ENCODE assay signal across 10 cellular contexts in the genomic region with DNA sequence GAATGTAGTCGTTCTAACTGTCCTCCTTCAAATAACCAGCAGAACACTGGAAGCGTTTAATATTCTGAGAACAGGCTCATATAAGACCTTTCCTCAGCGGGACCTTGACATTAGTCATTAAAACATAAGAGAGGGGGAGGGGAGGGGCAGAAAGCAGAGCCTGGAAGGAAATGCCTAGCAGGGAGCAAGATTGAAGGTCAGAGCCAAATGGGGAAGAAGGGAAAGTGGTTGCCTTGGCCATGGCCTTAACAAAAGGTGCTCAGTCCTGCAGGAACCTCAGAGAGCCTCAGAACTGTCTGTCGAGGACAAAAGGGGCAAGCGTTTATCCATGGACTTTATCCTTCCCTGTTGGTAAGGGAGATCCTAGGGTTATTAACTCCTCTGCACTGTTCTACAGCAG. TPM values are rescaled to one million over a fixed set of nuclear protein-coding genes. Genes with fewer than 3 reads are reported as not detected.
DNase-seq lines count a peak whose midpoint lies in the region; TF ChIP-seq lines count a peak whose summit lies in the region.
"Had no signal": no experiment of that assay in that cellular context is flagged by ENCODE, and none has a peak within 500 bp of the region (broad histone marks: within the 10 kb centered on the region; RNA-seq: fewer than 3 reads in every experiment).

No MANE protein-coding gene starts in this region.

- TF ChIP-seq CTCF in choroid plexus epithelial cell (conservative IDR thresholded peaks at IDR 0.05; ENCODE audit: low read depth, low read length) (no peak), tibial nerve (IDR thresholded peaks at IDR 0.05) (no peak)

- H3K4me3 ChIP-seq in choroid plexus epithelial cell (ENCODE audit: low read depth, low read length) = peak overlapping the region; percentile 80
- H3K4me3 ChIP-seq in muscle layer of colon (ENCODE audit: low read depth in 1 of 2, low read length in 2 of 2) = peak overlapping the region; percentile 66 to 82
- H3K4me3 ChIP-seq in tibial nerve = peak overlapping the region in 3 of 4 donors; percentile 64 to 87 (median 76)

- POLR2A ChIA-PET in activated CD4-positive, alpha-beta T cell treated with anti-CD3 and anti-CD28 coated beads, Interleukin-2, amount 10 ng/mL, durations not matched to agents 7 days and 5 days (lab: Charles Lee) = no interaction called here

- 35 to 42% methylated on average over 5 of the region's 5 CpGs for WGBS in tibial nerve, 2 donors

- DNase-seq in activated CD4-positive, alpha-beta T cell treated with anti-CD3 and anti-CD28 coated beads, Interleukin-2, amount 10 ng/mL, durations not matched to agents 7 days and 5 days = no peak
- no peak for DNase-seq in activated CD4-positive, alpha-beta T cell treated with anti-CD3 and anti-CD28 coated beads, Interleukin-2, amount 50 U/mL, for 48 hours
- DNase-seq in choroid plexus epithelial cell (ENCODE audit: low read depth) = no peak
- no peak for DNase-seq in tibial nerve (ENCODE audit: low spot score in 2 of 2)
- DNase-seq in NCI-H748 (lab: John Stamatoyannopoulos, UW; ENCODE audit: unreplicated experiment) = no peak
- DNase-seq in NCI-H1436 treated with DMSO at 0.1 percent for 48 hours (lab: John Stamatoyannopoulos, UW) = no peak
- DNase-seq in RKO (ENCODE audit: low spot score) = no peak
- DNase-seq: activated B cell treated with CpG ODN at 0.5 μM for 24 hours, NCI-H226 had no signal

- peak overlapping the region; percentile 51 for H3K4me3 Mint-ChIP-seq in activated CD4-positive, alpha-beta T cell treated with anti-CD3 and anti-CD28 coated beads, Interleukin-2, amount 10 ng/mL, durations not matched to agents 7 days and 5 days

- H3K27ac ChIP-seq in muscle layer of colon (ENCODE audit: low read depth, low read length) (no peak overlapping the region), tibial nerve (peak overlapping the region in 3 of 4 donors; percentile 63 to 81 (median 69))

- H3K9me3 ChIP-seq in muscle layer of colon (ENCODE audit: low read length) (no peaks in the 10 kb centered on the region), tibial nerve (no peaks in the 10 kb centered on the region)

- CTCF ChIA-PET in activated CD4-positive, alpha-beta T cell treated with anti-CD3 and anti-CD28 coated beads, Interleukin-2, amount 10 ng/mL, durations not matched to agents 7 days and 5 days (lab: Charles Lee) = no interaction called here

- TF ChIP-seq POLR2A in tibial nerve (IDR thresholded peaks at IDR 0.05) = no peak

- H3K4me1 Mint-ChIP-seq in activated CD4-positive, alpha-beta T cell treated with anti-CD3 and anti-CD28 coated beads, Interleukin-2, amount 10 ng/mL, durations not matched to agents 7 days and 5 days = peaks cover 7% of the 10 kb centered on the region

- no peak for TF ChIP-seq EP300 in tibial nerve (IDR thresholded peaks at IDR 0.05)

- H3K27ac Mint-ChIP-seq in activated CD4-positive, alpha-beta T cell treated with anti-CD3 and anti-CD28 coated beads, Interleukin-2, amount 10 ng/mL, durations not matched to agents 7 days and 5 days = no peak overlapping the region
- H3K27ac Mint-ChIP-seq: activated B cell treated with CpG ODN at 0.5 μM for 24 hours had no signal

- H3K4me1 ChIP-seq in muscle layer of colon (ENCODE audit: insufficient read depth, low read length) (peaks cover 17% of the 10 kb centered on the region), tibial nerve (peaks cover 0 to 23% (median 6%) of the 10 kb centered on the region in 4 donors)

- no peaks in the 10 kb centered on the region for H3K9me3 Mint-ChIP-seq in activated CD4-positive, alpha-beta T cell treated with anti-CD3 and anti-CD28 coated beads, Interleukin-2, amount 10 ng/mL, durations not matched to agents 7 days and 5 days

- peaks cover 40% of the 10 kb centered on the region for H3K27me3 Mint-ChIP-seq in activated CD4-positive, alpha-beta T cell treated with anti-CD3 and anti-CD28 coated beads, Interleukin-2, amount 10 ng/mL, durations not matched to agents 7 days and 5 days

- no peaks in the 10 kb centered on the region for H3K27me3 ChIP-seq in muscle layer of colon (ENCODE audit: control insufficient read depth in 1 of 2, insufficient read depth in 2 of 2, low read length in 2 of 2)
- peaks cover 0 to 6% of the 10 kb centered on the region in 2 donors for H3K27me3 ChIP-seq in tibial nerve

- peak overlapping the region; percentile 47 for H3K9ac ChIP-seq in muscle layer of colon (ENCODE audit: low read length)

- H3K36me3 ChIP-seq in muscle layer of colon (ENCODE audit: insufficient read depth, low read length) = no peaks in the 10 kb centered on the region
- H3K36me3 ChIP-seq in tibial nerve = no peaks in the 10 kb centered on the region

- no peaks in the 10 kb centered on the region for H3K36me3 Mint-ChIP-seq in activated CD4-positive, alpha-beta T cell treated with anti-CD3 and anti-CD28 coated beads, Interleukin-2, amount 10 ng/mL, durations not matched to agents 7 days and 5 days (ENCODE audit: low read depth)

RNA-seq across cellular contexts. Expression of gene PLA2R1, which starts 0.9 kb away (rescaled TPM):
- not detected for total RNA-seq in activated CD4-positive, alpha-beta T cell treated with anti-CD3 and anti-CD28 coated beads, Interleukin-2, amount 10 ng/mL, durations not matched to agents 7 days and 5 days
- 10 to 100 TPM; 11.1 to 22.7 (median 18.6) TPM for total RNA-seq in tibial nerve
- total RNA-seq: activated B cell treated with CpG ODN at 0.5 μM for 24 hours had no signal

Comparison
In these comparisons a context has a peak if more than half of its experiments do, and no peak if none do; other contexts are left out.
1. RNA of gene PLA2R1, which starts 0.9 kb away (total RNA-seq): 11.1 to 22.7 TPM in tibial nerve; not detected in activated CD4-positive, alpha-beta T cell treated with anti-CD3 and anti-CD28 coated beads, Interleukin-2, amount 10 ng/mL, durations not matched to agents 7 days and 5 days; every median in the first group is over 10 times any median in the second.
2. Peak in every context shown above with its lines, with median percentiles within 50 percentile points of each other: H3K4me3 ChIP-seq.